ENCODE assay signal across 2 cellular contexts in genomic region chr12:52144512-52145227, GRCh38.
TF ChIP-seq lines count a peak whose summit lies in the region.

No MANE protein-coding gene starts in this region.

TF ChIP-seq in SK-N-SH, 30 proteins besides CTCF, POLR2A, EP300 and RAD21 (continued from another document):
- TF ChIP-seq REST (IDR thresholded peaks at IDR 0.05; ENCODE audit: low read depth, low read length) (no peak), NRF1 (IDR thresholded peaks at IDR 0.05; ENCODE audit: low read depth, low read length) (no peak), IRF3 (IDR thresholded peaks at IDR 0.05; ENCODE audit: low read depth, low read length) (no peak), MEF2A (IDR thresholded peaks at IDR 0.05; ENCODE audit: borderline replicate concordance, low read depth) (no peak), FOSL2 (IDR thresholded peaks at IDR 0.05; ENCODE audit: borderline replicate concordance, low read depth) (no peak), RXRA (IDR thresholded peaks at IDR 0.05; ENCODE audit: borderline replicate concordance, low read depth) (no peak), MXI1 (IDR thresholded peaks at IDR 0.05; ENCODE audit: low read depth, low read length) (no peak), GATA2 (CRISPR knock-in tag; IDR thresholded peaks at IDR 0.05) (no peak), RCOR1 (IDR thresholded peaks at IDR 0.05; ENCODE audit: low read length) (no peak)

TF ChIP-seq in SK-N-SH treated with all-trans-retinoic acid at 6 μM for 48 hours, 23 proteins besides CTCF, POLR2A, EP300 and RAD21:
- no peak for TF ChIP-seq CREB5 (CRISPR knock-in tag; IDR thresholded peaks at IDR 0.05; ENCODE audit: low read depth)
- TF ChIP-seq PATZ1 (CRISPR knock-in tag; IDR thresholded peaks at IDR 0.05; ENCODE audit: borderline replicate concordance) = no peak
- TF ChIP-seq ZNF70 (CRISPR knock-in tag; IDR thresholded peaks at IDR 0.05) = no peak
- TF ChIP-seq PPARA (CRISPR knock-in tag; IDR thresholded peaks at IDR 0.05; ENCODE audit: borderline replicate concordance) = no peak
- TF ChIP-seq ZFP3 (CRISPR knock-in tag; IDR thresholded peaks at IDR 0.05) = no peak
- TF ChIP-seq ZC3H10 (CRISPR knock-in tag; IDR thresholded peaks at IDR 0.05) = no peak
- TF ChIP-seq ZNF565 (CRISPR knock-in tag; conservative IDR thresholded peaks at IDR 0.05; ENCODE audit: low read depth) = no peak
- TF ChIP-seq TSHZ2 (CRISPR knock-in tag; IDR thresholded peaks at IDR 0.05) = no peak
- TF ChIP-seq ARNTL (CRISPR knock-in tag; IDR thresholded peaks at IDR 0.05; ENCODE audit: borderline replicate concordance, low read depth) = no peak
- TF ChIP-seq SNAI2 (CRISPR knock-in tag; IDR thresholded peaks at IDR 0.05) = no peak
- TF ChIP-seq ISL1 (CRISPR knock-in tag; IDR thresholded peaks at IDR 0.05) = no peak
- no peak for TF ChIP-seq ZFP30 (CRISPR knock-in tag; IDR thresholded peaks at IDR 0.05)
- TF ChIP-seq CSDC2 (CRISPR knock-in tag; IDR thresholded peaks at IDR 0.05) = no peak
- no peak for TF ChIP-seq BACH2 (CRISPR knock-in tag; IDR thresholded peaks at IDR 0.05; ENCODE audit: borderline replicate concordance)
